In the genomic region with DNA sequence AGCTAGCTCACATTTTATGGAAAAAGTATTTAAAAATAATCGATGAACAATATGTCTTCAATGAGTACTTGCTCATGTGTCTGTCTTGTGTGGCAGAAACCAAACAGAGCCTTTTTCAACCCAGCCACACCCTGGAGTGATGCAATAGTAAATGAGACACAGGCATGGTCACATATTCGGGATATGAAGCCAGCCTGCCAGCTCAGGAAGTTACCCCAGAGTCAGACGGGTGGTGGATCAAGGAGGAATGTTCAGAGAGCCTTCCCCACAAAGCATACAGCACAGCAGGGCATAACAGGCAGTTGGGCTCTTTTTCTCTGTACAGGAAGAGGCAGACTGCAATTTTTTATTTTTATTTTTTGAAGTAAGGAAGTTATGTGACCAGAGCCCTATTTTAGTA, we compare ENCODE assay signal across 1 cellular context.
TF ChIP-seq lines count a peak whose summit lies in the region.

No MANE protein-coding gene starts in this region.

TF ChIP-seq in HepG2, 621 proteins besides CTCF, POLR2A, EP300 and RAD21:
- TF ChIP-seq, protein P1, sequence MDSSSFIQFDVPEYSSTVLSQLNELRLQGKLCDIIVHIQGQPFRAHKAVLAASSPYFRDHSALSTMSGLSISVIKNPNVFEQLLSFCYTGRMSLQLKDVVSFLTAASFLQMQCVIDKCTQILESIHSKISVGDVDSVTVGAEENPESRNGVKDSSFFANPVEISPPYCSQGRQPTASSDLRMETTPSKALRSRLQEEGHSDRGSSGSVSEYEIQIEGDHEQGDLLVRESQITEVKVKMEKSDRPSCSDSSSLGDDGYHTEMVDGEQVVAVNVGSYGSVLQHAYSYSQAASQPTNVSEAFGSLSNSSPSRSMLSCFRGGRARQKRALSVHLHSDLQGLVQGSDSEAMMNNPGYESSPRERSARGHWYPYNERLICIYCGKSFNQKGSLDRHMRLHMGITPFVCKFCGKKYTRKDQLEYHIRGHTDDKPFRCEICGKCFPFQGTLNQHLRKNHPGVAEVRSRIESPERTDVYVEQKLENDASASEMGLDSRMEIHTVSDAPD (CRISPR knock-in tag; IDR thresholded peaks at IDR 0.05): no peak
- TF ChIP-seq CEBPG (CRISPR knock-in tag; IDR thresholded peaks at IDR 0.05) (peak; percentile 72), ZNF382 (CRISPR knock-in tag; IDR thresholded peaks at IDR 0.05; ENCODE audit: borderline replicate concordance) (no peak), MAF1 (CRISPR knock-in tag; IDR thresholded peaks at IDR 0.05; ENCODE audit: borderline replicate concordance) (no peak), ZNF446 (CRISPR knock-in tag; IDR thresholded peaks at IDR 0.05) (no peak), FOSL2 (CRISPR knock-in tag; IDR thresholded peaks at IDR 0.05) (0 out of 2 replicates have a peak, but pooled peaks have one; percentile 20), FOSL1 (CRISPR knock-in tag; IDR thresholded peaks at IDR 0.05; ENCODE audit: borderline replicate concordance) (no peak), ZNF776 (CRISPR knock-in tag; IDR thresholded peaks at IDR 0.05) (no peak), GATAD2A (CRISPR knock-in tag; IDR thresholded peaks at IDR 0.05) (0 out of 2 replicates have a peak, but pooled peaks have one; percentile 10), NR2F2 (IDR thresholded peaks at IDR 0.05; ENCODE audit: borderline replicate concordance, low read depth) (no peak), NFIC (IDR thresholded peaks at IDR 0.05; ENCODE audit: low read length) (no peak), ZNF790 (CRISPR knock-in tag; IDR thresholded peaks at IDR 0.05; ENCODE audit: borderline replicate concordance) (no peak), ATF7-NPFF (CRISPR knock-in tag; IDR thresholded peaks at IDR 0.05; ENCODE audit: low read depth) (no peak), CEBPB (IDR thresholded peaks at IDR 0.05; ENCODE audit: borderline replicate concordance, low read depth, low read length) (peak; percentile 83), RBM39 (IDR thresholded peaks at IDR 0.05; ENCODE audit: low read depth, low read length, poor library complexity, severe bottlenecking) (no peak), HDAC1 (CRISPR knock-in tag; IDR thresholded peaks at IDR 0.05) (no peak), MTF1 (CRISPR knock-in tag; IDR thresholded peaks at IDR 0.05) (no peak), SYNCRIP (IDR thresholded peaks at IDR 0.05; ENCODE audit: insufficient read depth, low read depth, low read length) (no peak), ZNF234 (CRISPR knock-in tag; conservative IDR thresholded peaks at IDR 0.05) (no peak)
- TF ChIP-seq, protein P2, sequence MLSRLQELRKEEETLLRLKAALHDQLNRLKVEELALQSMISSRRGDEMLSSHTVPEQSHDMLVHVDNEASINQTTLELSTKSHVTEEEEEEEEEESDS (CRISPR knock-in tag; IDR thresholded peaks at IDR 0.05; ENCODE audit: borderline replicate concordance): no peak
- TF ChIP-seq, protein P3, sequence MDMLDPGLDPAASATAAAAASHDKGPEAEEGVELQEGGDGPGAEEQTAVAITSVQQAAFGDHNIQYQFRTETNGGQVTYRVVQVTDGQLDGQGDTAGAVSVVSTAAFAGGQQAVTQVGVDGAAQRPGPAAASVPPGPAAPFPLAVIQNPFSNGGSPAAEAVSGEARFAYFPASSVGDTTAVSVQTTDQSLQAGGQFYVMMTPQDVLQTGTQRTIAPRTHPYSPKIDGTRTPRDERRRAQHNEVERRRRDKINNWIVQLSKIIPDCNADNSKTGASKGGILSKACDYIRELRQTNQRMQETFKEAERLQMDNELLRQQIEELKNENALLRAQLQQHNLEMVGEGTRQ (IDR thresholded peaks at IDR 0.05; ENCODE audit: low read depth, low read length): no peak
- TF ChIP-seq, protein P3 (CRISPR knock-in tag; IDR thresholded peaks at IDR 0.05; ENCODE audit: borderline replicate concordance): no peak
- TF ChIP-seq, protein P4, sequence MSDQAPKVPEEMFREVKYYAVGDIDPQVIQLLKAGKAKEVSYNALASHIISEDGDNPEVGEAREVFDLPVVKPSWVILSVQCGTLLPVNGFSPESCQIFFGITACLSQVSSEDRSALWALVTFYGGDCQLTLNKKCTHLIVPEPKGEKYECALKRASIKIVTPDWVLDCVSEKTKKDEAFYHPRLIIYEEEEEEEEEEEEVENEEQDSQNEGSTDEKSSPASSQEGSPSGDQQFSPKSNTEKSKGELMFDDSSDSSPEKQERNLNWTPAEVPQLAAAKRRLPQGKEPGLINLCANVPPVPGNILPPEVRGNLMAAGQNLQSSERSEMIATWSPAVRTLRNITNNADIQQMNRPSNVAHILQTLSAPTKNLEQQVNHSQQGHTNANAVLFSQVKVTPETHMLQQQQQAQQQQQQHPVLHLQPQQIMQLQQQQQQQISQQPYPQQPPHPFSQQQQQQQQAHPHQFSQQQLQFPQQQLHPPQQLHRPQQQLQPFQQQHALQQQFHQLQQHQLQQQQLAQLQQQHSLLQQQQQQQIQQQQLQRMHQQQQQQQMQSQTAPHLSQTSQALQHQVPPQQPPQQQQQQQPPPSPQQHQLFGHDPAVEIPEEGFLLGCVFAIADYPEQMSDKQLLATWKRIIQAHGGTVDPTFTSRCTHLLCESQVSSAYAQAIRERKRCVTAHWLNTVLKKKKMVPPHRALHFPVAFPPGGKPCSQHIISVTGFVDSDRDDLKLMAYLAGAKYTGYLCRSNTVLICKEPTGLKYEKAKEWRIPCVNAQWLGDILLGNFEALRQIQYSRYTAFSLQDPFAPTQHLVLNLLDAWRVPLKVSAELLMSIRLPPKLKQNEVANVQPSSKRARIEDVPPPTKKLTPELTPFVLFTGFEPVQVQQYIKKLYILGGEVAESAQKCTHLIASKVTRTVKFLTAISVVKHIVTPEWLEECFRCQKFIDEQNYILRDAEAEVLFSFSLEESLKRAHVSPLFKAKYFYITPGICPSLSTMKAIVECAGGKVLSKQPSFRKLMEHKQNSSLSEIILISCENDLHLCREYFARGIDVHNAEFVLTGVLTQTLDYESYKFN (CRISPR knock-in tag; conservative IDR thresholded peaks at IDR 0.05): no peak
- TF ChIP-seq, protein P5, sequence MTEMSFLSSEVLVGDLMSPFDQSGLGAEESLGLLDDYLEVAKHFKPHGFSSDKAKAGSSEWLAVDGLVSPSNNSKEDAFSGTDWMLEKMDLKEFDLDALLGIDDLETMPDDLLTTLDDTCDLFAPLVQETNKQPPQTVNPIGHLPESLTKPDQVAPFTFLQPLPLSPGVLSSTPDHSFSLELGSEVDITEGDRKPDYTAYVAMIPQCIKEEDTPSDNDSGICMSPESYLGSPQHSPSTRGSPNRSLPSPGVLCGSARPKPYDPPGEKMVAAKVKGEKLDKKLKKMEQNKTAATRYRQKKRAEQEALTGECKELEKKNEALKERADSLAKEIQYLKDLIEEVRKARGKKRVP (CRISPR knock-in tag; IDR thresholded peaks at IDR 0.05): peak in 1 of 2 experiments; percentile 93; a peak in 2 of 4 replicates
TF ChIP-seq in HepG2: peak in this region for 5.
